17 cellular contexts compared by ENCODE assay signal in genomic region chr14:105030836-105031396, GRCh38. TPM values are rescaled to one million over a fixed set of nuclear protein-coding genes. Genes with fewer than 3 reads are reported as not detected.
DNase-seq lines count a peak whose midpoint lies in the region; ATAC-seq and TF ChIP-seq lines count a peak whose summit lies in the region.
"Had no signal": no experiment of that assay in that cellular context is flagged by ENCODE, and none has a peak within 500 bp of the region (broad histone marks: within the 10 kb centered on the region; RNA-seq: fewer than 3 reads in every experiment).

No MANE protein-coding gene starts in this region.

- peaks cover 17% of the 10 kb centered on the region for H3K4me1 Mint-ChIP-seq in activated T-cell treated with anti-CD3 and anti-CD28 coated beads, Interleukin-2, amount 50 U/mL, for 24 hours (ENCODE audit: low read depth)

- no peaks in the 10 kb centered on the region for H3K36me3 Mint-ChIP-seq in activated T-cell treated with anti-CD3 and anti-CD28 coated beads, Interleukin-2, amount 50 U/mL, for 24 hours (ENCODE audit: low read depth)

- H3K27me3 Mint-ChIP-seq in activated T-cell treated with anti-CD3 and anti-CD28 coated beads, Interleukin-2, amount 50 U/mL, for 24 hours = peaks cover 15% of the 10 kb centered on the region
- H3K27me3 Mint-ChIP-seq: CD4-positive, CD25-positive, alpha-beta regulatory T cell had no signal

- peak overlapping the region; percentile 10 for H3K27ac ChIP-seq in cardiac muscle cell
- no peak overlapping the region for H3K27ac ChIP-seq in left ventricle myocardium inferior (replicated peaks)
- peak overlapping the region; percentile 99 for H3K27ac ChIP-seq in epithelial cell of prostate
- H3K27ac ChIP-seq: SJCRH30 had no signal

- H3K4me1 ChIP-seq in cardiac muscle cell (ENCODE audit: low read depth) (peaks cover 5% of the 10 kb centered on the region), left ventricle myocardium inferior (no peaks in the 10 kb centered on the region)
- H3K4me1 ChIP-seq: SJCRH30 had no signal

- H3K4me3 Mint-ChIP-seq in activated T-cell treated with anti-CD3 and anti-CD28 coated beads, Interleukin-2, amount 50 U/mL, for 24 hours = no peak overlapping the region

- H3K27ac Mint-ChIP-seq in activated T-cell treated with anti-CD3 and anti-CD28 coated beads, Interleukin-2, amount 50 U/mL, for 24 hours = no peak overlapping the region
- H3K27ac Mint-ChIP-seq: CD4-positive, CD25-positive, alpha-beta regulatory T cell had no signal

- H3K4me3 ChIP-seq in cardiac muscle cell = no peak overlapping the region
- no peak overlapping the region for H3K4me3 ChIP-seq in left ventricle myocardium inferior
- H3K4me3 ChIP-seq: A549, SJCRH30 had no signal

- H3K9me3 ChIP-seq in cardiac muscle cell (ENCODE audit: low read depth) = no peaks in the 10 kb centered on the region
- H3K9me3 ChIP-seq in left ventricle myocardium inferior (replicated peaks) = no peaks in the 10 kb centered on the region
- H3K9me3 ChIP-seq: A549, SJCRH30 had no signal

- no peak for DNase-seq in cardiac muscle cell (ENCODE audit: low read depth in 1 of 2, low spot score in 1 of 2)
- no peak for DNase-seq in left ventricle myocardium inferior
- DNase-seq in epithelial cell of prostate (ENCODE audit: low read depth, low spot score) = no peak
- no peak for DNase-seq in activated T-cell treated with anti-CD3 and anti-CD28 coated beads, Interleukin-2, amount 50 U/mL, for 24 hours
- DNase-seq in Ammon's horn (ENCODE audit: low spot score) = no peak
- DNase-seq: AML-193; Calu3; CD4-positive, CD25-positive, alpha-beta regulatory T cell; DND-41; GDM1; Kasumi-1; NCI-H1105 treated with DMSO at 0.1 percent for 48 hours; NCI-H187 treated with DMSO at 0.1 percent for 48 hours; NCI-H510A; SJCRH30 had no signal

- TF ChIP-seq CTCF in cardiac muscle cell (IDR thresholded peaks at IDR 0.05; ENCODE audit: low read depth, low read length) (no peak), left ventricle myocardium inferior (IDR thresholded peaks at IDR 0.05; ENCODE audit: borderline replicate concordance) (no peak)

- ATAC-seq in HG02759 (IDR thresholded peaks at IDR 0.05; ENCODE audit: unreplicated experiment) = no peak
- ATAC-seq: A549 had no signal

- intact Hi-C loops in left ventricle myocardium inferior (cut with micrococcal nuclease) = loop anchor here (10.0 kb wide), 1 partner anchor 56 kb away; the partner anchor contains the start of gene AHNAK2

- no peaks in the 10 kb centered on the region for H3K36me3 ChIP-seq in cardiac muscle cell
- H3K36me3 ChIP-seq in left ventricle myocardium inferior = no peaks in the 10 kb centered on the region
- H3K36me3 ChIP-seq: SJCRH30 had no signal

- H3K9me3 Mint-ChIP-seq in activated T-cell treated with anti-CD3 and anti-CD28 coated beads, Interleukin-2, amount 50 U/mL, for 24 hours = no peaks in the 10 kb centered on the region

- H3K27me3 ChIP-seq in cardiac muscle cell (peaks cover 28% of the 10 kb centered on the region), left ventricle myocardium inferior (ENCODE audit: low read depth) (peaks cover 36% of the 10 kb centered on the region)
- H3K27me3 ChIP-seq: SJCRH30 had no signal

RNA-seq across cellular contexts. Expression of gene CDCA4, which starts 10.0 kb away (rescaled TPM):
- total RNA-seq in cardiac muscle cell (36.7 and 47.7 TPM in 2 replicates), left ventricle myocardium inferior (2.0 TPM)
- 34.5 and 46.0 TPM in 2 replicates for polyA plus RNA-seq in cardiac muscle cell

RNA-seq across cellular contexts. Expression of gene GPR132, which starts 34.3 kb away (rescaled TPM):
- total RNA-seq in cardiac muscle cell = 1.2 and 2.0 TPM in 2 replicates
- polyA plus RNA-seq in cardiac muscle cell = 1.0 TPM in 2 replicates
- total RNA-seq in left ventricle myocardium inferior = 1.0 TPM

RNA-seq across cellular contexts. Expression of gene CLBA1, which starts 45.3 kb away (rescaled TPM):
- total RNA-seq in cardiac muscle cell (15.5 and 20.9 TPM in 2 replicates), left ventricle myocardium inferior (2.4 TPM)
- 13.4 and 20.4 TPM in 2 replicates for polyA plus RNA-seq in cardiac muscle cell

RNA-seq across cellular contexts. Expression of gene AHNAK2, which starts 52.7 kb away (rescaled TPM):
- total RNA-seq in cardiac muscle cell (59.3 and 78.0 TPM in 2 replicates), left ventricle myocardium inferior (2.5 TPM)
- polyA plus RNA-seq in cardiac muscle cell = 17.8 and 18.8 TPM in 2 replicates
- total RNA-seq: CD4-positive, CD25-positive, alpha-beta regulatory T cell had no signal
- polyA plus RNA-seq: CD4-positive, CD25-positive, alpha-beta regulatory T cell had no signal

Comparison
In these comparisons a context has a peak if more than half of its experiments do, and no peak if none do; other contexts are left out.
1. RNA of gene CDCA4, which starts 10.0 kb away (total RNA-seq): 36.7 to 47.7 TPM in cardiac muscle cell; 2.0 TPM in left ventricle myocardium inferior (single experiment); every median in the first group is over 10 times any median in the second.